Comparison of ENCODE assay signal across 23 cellular contexts in genomic region chr2:96865654-96866053, GRCh38. TPM values are rescaled to one million over a fixed set of nuclear protein-coding genes. Genes with fewer than 3 reads are reported as not detected.
DNase-seq lines count a peak whose midpoint lies in the region; ATAC-seq and TF ChIP-seq lines count a peak whose summit lies in the region.
"Had no signal": no experiment of that assay in that cellular context is flagged by ENCODE, and none has a peak within 500 bp of the region (broad histone marks: within the 10 kb centered on the region; RNA-seq: fewer than 3 reads in every experiment).

No MANE protein-coding gene starts in this region.

- H3K27me3 ChIP-seq in hepatocyte (no peaks in the 10 kb centered on the region), skeletal muscle satellite cell (ENCODE audit: control insufficient read depth, insufficient read depth, low read length) (no peaks in the 10 kb centered on the region)
- H3K27me3 ChIP-seq: breast epithelium had no signal

- peaks cover 34% of the 10 kb centered on the region for H3K4me1 ChIP-seq in hepatocyte (ENCODE audit: insufficient read depth)
- H3K4me1 ChIP-seq in skeletal muscle satellite cell (ENCODE audit: control insufficient read depth, insufficient read depth, low read length): peaks cover 26% of the 10 kb centered on the region

- POLR2A ChIA-PET in RWPE1 (lab: Yijun Ruan, JAX; ENCODE audit: low non-redundant PET): no interaction called here

- H3K9me2 ChIP-seq in hepatocyte (replicated peaks; ENCODE audit: insufficient read depth): no peaks in the 10 kb centered on the region

- ATAC-seq in HG02642 (IDR thresholded peaks at IDR 0.05; ENCODE audit: poor library complexity, unreplicated experiment) (no peak), GM18520 (IDR thresholded peaks at IDR 0.05; ENCODE audit: unreplicated experiment) (no peak)
- ATAC-seq: activated naive CD8-positive, alpha-beta T cell treated with anti-CD3 and anti-CD28 coated beads, Interleukin-2, amount 50 U/mL, for 24 hours; stimulated activated memory B cell treated with anti-CD40 and anti-IgM and Interleukin-4, amounts not matched to agents 10 μg/mL and 1 μg/mL and 100 μg/mL, for 72 hours had no signal

- peaks cover 33% of the 10 kb centered on the region for H3K36me3 Mint-ChIP-seq in T-helper 2 cell treated with Interferon-gamma antibody and Interleukin-4, amounts not matched to agents 5 μg/mL and 100 μg/mL, for 36 hours (ENCODE audit: low read depth)

- DNase-seq in T-helper 2 cell treated with Interferon-gamma antibody and Interleukin-4, amounts not matched to agents 5 μg/mL and 100 μg/mL, for 36 hours (ENCODE audit: low spot score): no peak
- no peak for DNase-seq in T-helper 2 cell
- no peak for DNase-seq in RWPE1 (ENCODE audit: low spot score)
- DNase-seq in hepatocyte (ENCODE audit: low spot score): no peak
- DNase-seq in NCI-H345 (lab: John Stamatoyannopoulos, UW): no peak
- DNase-seq: activated naive CD8-positive, alpha-beta T cell treated with anti-CD3 and anti-CD28 coated beads, Interleukin-2, amount 50 U/mL, for 24 hours; AML-193; foreskin fibroblast; Kasumi-1; kidney glomerular epithelial cell; NCI-H1092; NCI-H2029 treated with DMSO at 0.1 percent for 48 hours; NCI-H510A; nucleus accumbens; SW 1271 had no signal

- H3K4me1 Mint-ChIP-seq in T-helper 2 cell treated with Interferon-gamma antibody and Interleukin-4, amounts not matched to agents 5 μg/mL and 100 μg/mL, for 36 hours (ENCODE audit: low read depth): peaks cover 13% of the 10 kb centered on the region

- H3K4me2 ChIP-seq in hepatocyte (peak overlapping the region; percentile 99), skeletal muscle satellite cell (ENCODE audit: low read length) (peak overlapping the region; percentile 99)

- H3K4me3 ChIP-seq in hepatocyte (no peak overlapping the region), skeletal muscle satellite cell (ENCODE audit: low read length) (no peak overlapping the region)

- CTCF ChIA-PET in RWPE1 (lab: Yijun Ruan, JAX): interaction anchor here (0.8 kb wide), 1 partner anchor 90 kb away, joined by 4 read pairs; no protein-coding TSS in a partner anchor

- H3K79me2 ChIP-seq in hepatocyte: peaks cover 63% of the 10 kb centered on the region

- peak overlapping the region; percentile 15 for H3K4me3 Mint-ChIP-seq in T-helper 2 cell treated with Interferon-gamma antibody and Interleukin-4, amounts not matched to agents 5 μg/mL and 100 μg/mL, for 36 hours
- H3K4me3 Mint-ChIP-seq: activated naive CD8-positive, alpha-beta T cell treated with anti-CD3 and anti-CD28 coated beads, Interleukin-2, amount 50 U/mL, for 24 hours; stimulated activated memory B cell treated with anti-CD40 and anti-IgM and Interleukin-4, amounts not matched to agents 10 μg/mL and 1 μg/mL and 100 μg/mL, for 72 hours had no signal

- peaks cover 50% of the 10 kb centered on the region for H4K20me1 ChIP-seq in hepatocyte (ENCODE audit: insufficient read depth, poor library complexity, severe bottlenecking)

- H3K9me3 ChIP-seq in hepatocyte (ENCODE audit: low read depth) (no peaks in the 10 kb centered on the region), skeletal muscle satellite cell (replicated peaks; ENCODE audit: low read length) (no peaks in the 10 kb centered on the region)
- H3K9me3 ChIP-seq: breast epithelium, upper lobe of left lung had no signal

- peaks cover 3% of the 10 kb centered on the region for H3K27me3 Mint-ChIP-seq in T-helper 2 cell treated with Interferon-gamma antibody and Interleukin-4, amounts not matched to agents 5 μg/mL and 100 μg/mL, for 36 hours (ENCODE audit: low read depth)
- H3K27me3 Mint-ChIP-seq: activated naive CD8-positive, alpha-beta T cell treated with anti-CD3 and anti-CD28 coated beads, Interleukin-2, amount 50 U/mL, for 24 hours had no signal

- peak overlapping the region; percentile 89 for H3K27ac ChIP-seq in RWPE1
- no peak overlapping the region for H3K27ac ChIP-seq in hepatocyte
- H3K27ac ChIP-seq: 22Rv1, VCaP had no signal

- no peaks in the 10 kb centered on the region for H3K36me3 ChIP-seq in hepatocyte (replicated peaks; ENCODE audit: insufficient read depth, low read depth)
- H3K36me3 ChIP-seq in skeletal muscle satellite cell (ENCODE audit: insufficient read depth, low read length): peaks cover 67% of the 10 kb centered on the region
- H3K36me3 ChIP-seq: breast epithelium had no signal

- H3K9me3 Mint-ChIP-seq in T-helper 2 cell treated with Interferon-gamma antibody and Interleukin-4, amounts not matched to agents 5 μg/mL and 100 μg/mL, for 36 hours: no peaks in the 10 kb centered on the region
- H3K9me3 Mint-ChIP-seq: activated naive CD8-positive, alpha-beta T cell treated with anti-CD3 and anti-CD28 coated beads, Interleukin-2, amount 50 U/mL, for 24 hours; stimulated activated memory B cell treated with anti-CD40 and anti-IgM and Interleukin-4, amounts not matched to agents 10 μg/mL and 1 μg/mL and 100 μg/mL, for 72 hours had no signal

- 92% methylated on average over 14 of the region's 16 CpGs for WGBS in hepatocyte (ENCODE audit: low lambda C conversion rate, missing lambda C conversion rate)

- TF ChIP-seq CTCF in RWPE1 (conservative IDR thresholded peaks at IDR 0.05; ENCODE audit: low read depth) (no peak), hepatocyte (IDR thresholded peaks at IDR 0.05; ENCODE audit: poor library complexity) (no peak)

- H2AFZ ChIP-seq in hepatocyte: no peak overlapping the region

- no peak overlapping the region for H3K9ac ChIP-seq in skeletal muscle satellite cell (ENCODE audit: low read depth, low read length)

- H3K27ac Mint-ChIP-seq in T-helper 2 cell treated with Interferon-gamma antibody and Interleukin-4, amounts not matched to agents 5 μg/mL and 100 μg/mL, for 36 hours: no peak overlapping the region
- H3K27ac Mint-ChIP-seq: activated naive CD8-positive, alpha-beta T cell treated with anti-CD3 and anti-CD28 coated beads, Interleukin-2, amount 50 U/mL, for 24 hours; stimulated activated memory B cell treated with anti-CD40 and anti-IgM and Interleukin-4, amounts not matched to agents 10 μg/mL and 1 μg/mL and 100 μg/mL, for 72 hours had no signal

RNA-seq across cellular contexts. Expression of gene SEMA4C, which starts 4.2 kb away (rescaled TPM):
- 30.2 and 37.5 TPM in 2 replicates for total RNA-seq in hepatocyte
- polyA plus RNA-seq in hepatocyte: 28.6 and 33.4 TPM in 2 replicates
- total RNA-seq in skeletal muscle satellite cell (2012; rRNA removed): 13.2 and 20.8 TPM in 2 replicates

RNA-seq across cellular contexts. Expression of gene ANKRD39, which starts 7.8 kb away (rescaled TPM):
- 9.0 and 13.6 TPM in 2 replicates for total RNA-seq in hepatocyte
- polyA plus RNA-seq in hepatocyte: 25.6 and 34.9 TPM in 2 replicates
- 10.9 and 12.5 TPM in 2 replicates for total RNA-seq in skeletal muscle satellite cell (2012; rRNA removed)

RNA-seq across cellular contexts. Expression of gene ANKRD23, which starts 21.8 kb away (rescaled TPM):
- 1.8 and 2.0 TPM in 2 replicates for total RNA-seq in hepatocyte
- polyA plus RNA-seq in hepatocyte: 4.4 and 4.7 TPM in 2 replicates
- 1.1 and 2.3 TPM in 2 replicates for total RNA-seq in skeletal muscle satellite cell (2012; rRNA removed)

RNA-seq across cellular contexts. Expression of gene CNNM3, which starts 49.6 kb away (rescaled TPM):
- 17.0 and 17.1 TPM in 2 replicates for total RNA-seq in hepatocyte
- polyA plus RNA-seq in hepatocyte: 23.7 and 25.8 TPM in 2 replicates
- 1.8 and 2.4 TPM in 2 replicates for total RNA-seq in skeletal muscle satellite cell (2012; rRNA removed)
